In genomic region chr19:29212614-29213573, GRCh38 we compare ENCODE assay signal across 8 cellular contexts. TPM values are rescaled to one million over a fixed set of nuclear protein-coding genes. Genes with fewer than 3 reads are reported as not detected.
A peak's percentile ranks its signal among the peaks of the same experiment; 100 is the strongest.
DNase-seq lines count a peak whose midpoint lies in the region; ATAC-seq and TF ChIP-seq lines count a peak whose summit lies in the region.

Gene UQCRFS1 (minus strand): TSS chr19:29213151. CDS start chr19:29213118, 33 bp downstream.

- H3K4me3 Mint-ChIP-seq in activated CD4-positive, alpha-beta T cell treated with anti-CD3 and anti-CD28 coated beads, Interleukin-2, amount 10 ng/mL, durations not matched to agents 7 days and 5 days = peak within 1 kb of the TSS; percentile 90

- H3K27me3 Mint-ChIP-seq in activated CD4-positive, alpha-beta T cell treated with anti-CD3 and anti-CD28 coated beads, Interleukin-2, amount 10 ng/mL, durations not matched to agents 7 days and 5 days = no peaks in the 10 kb centered on the region

- ATAC-seq in GM19372 (IDR thresholded peaks at IDR 0.05; ENCODE audit: low read depth, unreplicated experiment) (peak; percentile 97), HG03521 (IDR thresholded peaks at IDR 0.05; ENCODE audit: unreplicated experiment) (peak; percentile 97), left colon (peak; percentile 95)

- POLR2A ChIA-PET in activated CD4-positive, alpha-beta T cell treated with anti-CD3 and anti-CD28 coated beads, Interleukin-2, amount 10 ng/mL, durations not matched to agents 7 days and 5 days (lab: Charles Lee) = no interaction called here

- TF ChIP-seq CTCF in C4-2B (conservative IDR thresholded peaks at IDR 0.05) (no peak), coronary artery (IDR thresholded peaks at IDR 0.05) (no peak)

- H3K9me3 Mint-ChIP-seq in activated CD4-positive, alpha-beta T cell treated with anti-CD3 and anti-CD28 coated beads, Interleukin-2, amount 10 ng/mL, durations not matched to agents 7 days and 5 days = peaks cover 3% of the 10 kb centered on the region

- H3K36me3 Mint-ChIP-seq in activated CD4-positive, alpha-beta T cell treated with anti-CD3 and anti-CD28 coated beads, Interleukin-2, amount 10 ng/mL, durations not matched to agents 7 days and 5 days (ENCODE audit: low read depth) = peaks cover 31% of the 10 kb centered on the region

- peak within 1 kb of the TSS; percentile 100 for H3K27ac ChIP-seq in C4-2B
- peak within 1 kb of the TSS; percentile 88 to 93 for H3K27ac ChIP-seq in coronary artery

- intact Hi-C loops in left colon (cut with DNase I, micrococcal nuclease) = no loop called here

- CTCF ChIA-PET in activated CD4-positive, alpha-beta T cell treated with anti-CD3 and anti-CD28 coated beads, Interleukin-2, amount 10 ng/mL, durations not matched to agents 7 days and 5 days (lab: Charles Lee) = no interaction called here

- peak within 1 kb of the TSS; percentile 98 for H3K27ac Mint-ChIP-seq in activated CD4-positive, alpha-beta T cell treated with anti-CD3 and anti-CD28 coated beads, Interleukin-2, amount 10 ng/mL, durations not matched to agents 7 days and 5 days

- H3K4me1 Mint-ChIP-seq in activated CD4-positive, alpha-beta T cell treated with anti-CD3 and anti-CD28 coated beads, Interleukin-2, amount 10 ng/mL, durations not matched to agents 7 days and 5 days = peaks cover 44% of the 10 kb centered on the region

- DNase-seq in NCI-H69 (lab: John Stamatoyannopoulos, UW) (peak; percentile 97), coronary artery (ENCODE audit: low spot score) (peak; percentile 96), left colon (peak; percentile 96 to 97)
- peak; percentile 98 for DNase-seq in activated CD4-positive, alpha-beta T cell treated with anti-CD3 and anti-CD28 coated beads, Interleukin-2, amount 10 ng/mL, durations not matched to agents 7 days and 5 days
- peak; percentile 93 to 96 for DNase-seq in stimulated activated CD4-positive, alpha-beta T cell treated with anti-CD3 and anti-CD28 coated beads, Interleukin-1b, Interleukin-23, amount 100 ng/mL, for 4 hours (ENCODE audit: low read depth in 2 of 2)

- peak within 1 kb of the TSS; percentile 86 for H3K4me3 ChIP-seq in coronary artery

RNA-seq across cellular contexts. Expression of gene UQCRFS1, which starts in this region (rescaled TPM):
- total RNA-seq in activated CD4-positive, alpha-beta T cell treated with anti-CD3 and anti-CD28 coated beads, Interleukin-2, amount 10 ng/mL, durations not matched to agents 7 days and 5 days = 10 to 100 TPM; 29.4 to 29.6 TPM
- total RNA-seq in left colon = 10 to 100 TPM; 78.1 to 95.9 TPM

Comparison
In these comparisons a context has a peak if more than half of its experiments do, and no peak if none do; other contexts are left out.
1. Peak in every context shown above with its lines: DNase-seq, ATAC-seq, H3K4me3 ChIP-seq and H3K27ac ChIP-seq.